Comparison of ENCODE assay signal across 10 cellular contexts in genomic region chr13:38223093-38223492, GRCh38.
A peak's percentile ranks its signal among the peaks of the same experiment; 100 is the strongest.
DNase-seq lines count a peak whose midpoint lies in the region; ATAC-seq, FAIRE-seq and TF ChIP-seq lines count a peak whose summit lies in the region.
"Had no signal": no experiment of that assay in that cellular context is flagged by ENCODE, and none has a peak within 500 bp of the region (broad histone marks: within the 10 kb centered on the region; RNA-seq: fewer than 3 reads in every experiment).

No MANE protein-coding gene starts in this region.

- no peak overlapping the region for H3K27ac ChIP-seq in liver (ENCODE audit: low read depth in 1 of 2, low read length in 2 of 2)

- no peaks in the 10 kb centered on the region for H3K27me3 Mint-ChIP-seq in glutamatergic neuron (ENCODE audit: unreplicated experiment)

- H3K4me1 ChIP-seq in liver (ENCODE audit: control insufficient read depth in 4 of 4, insufficient read depth in 4 of 4, low read length in 3 of 4), result no peaks in the 10 kb centered on the region

- H3K9me3 ChIP-seq in MG63 (no peaks in the 10 kb centered on the region), liver (ENCODE audit: control insufficient read depth in 4 of 4, low read length in 3 of 4) (no peaks in the 10 kb centered on the region)

- TF ChIP-seq RAD21 in liver (IDR thresholded peaks at IDR 0.05), result peak; percentile 16 to 24

- in situ Hi-C loops in astrocyte of the spinal cord (cut with HindIII; ENCODE audit: low sequenced_read_pairs), result no loop called here

- 90% methylated on average over 1 of the region's 1 CpG for WGBS in liver

- H3K27ac Mint-ChIP-seq in glutamatergic neuron (ENCODE audit: unreplicated experiment), result no peak overlapping the region

- H3K4me3 Mint-ChIP-seq in glutamatergic neuron (ENCODE audit: unreplicated experiment), result no peak overlapping the region

- no peak for ATAC-seq in HG03378 (IDR thresholded peaks at IDR 0.05; ENCODE audit: unreplicated experiment)
- ATAC-seq in HG02981 (IDR thresholded peaks at IDR 0.05; ENCODE audit: unreplicated experiment), result no peak

- FAIRE-seq in D721Med (lab: Jason Lieb, UNC), result no peak
- FAIRE-seq: frontal cortex had no signal

- no peak for DNase-seq in D721Med (ENCODE audit: insufficient read length, low spot score)
- peak; percentile 9 for DNase-seq in MG63
- DNase-seq in astrocyte of the spinal cord (ENCODE audit: low read depth, low spot score), result peak; percentile 36
- no peak for DNase-seq in glutamatergic neuron
- no peak for DNase-seq in HuH-7.5 (ENCODE audit: low spot score)
- DNase-seq: NCI-H2029 had no signal

- no peaks in the 10 kb centered on the region for H3K27me3 ChIP-seq in MG63
- no peaks in the 10 kb centered on the region for H3K27me3 ChIP-seq in liver (ENCODE audit: control insufficient read depth in 4 of 4, insufficient read depth in 4 of 4, low read length in 3 of 4)

- H3K36me3 ChIP-seq in MG63, result no peaks in the 10 kb centered on the region
- no peaks in the 10 kb centered on the region for H3K36me3 ChIP-seq in liver (ENCODE audit: control insufficient read depth in 4 of 4, insufficient read depth in 3 of 4, low read depth in 1 of 4, low read length in 3 of 4)

- no peaks in the 10 kb centered on the region for H3K4me1 Mint-ChIP-seq in glutamatergic neuron (ENCODE audit: low read depth, unreplicated experiment)

- H3K4me3 ChIP-seq in MG63 (no peak overlapping the region), astrocyte of the spinal cord (ENCODE audit: low read depth, low read length) (no peak overlapping the region), liver (ENCODE audit: low read depth in 1 of 3, low read length in 3 of 3) (no peak overlapping the region)

- H3K9ac ChIP-seq in liver (ENCODE audit: low read depth in 1 of 2, low read length in 2 of 2), result no peak overlapping the region

- peak; percentile 49 for TF ChIP-seq CTCF in D721Med (IDR thresholded peaks at IDR 0.05; ENCODE audit: insufficient read depth, missing control alignments)
- peak; percentile 34 for TF ChIP-seq CTCF in astrocyte of the spinal cord (IDR thresholded peaks at IDR 0.05; ENCODE audit: low read depth, low read length)
- TF ChIP-seq CTCF in liver (IDR thresholded peaks at IDR 0.05; ENCODE audit: low read depth, low read length, missing input control), result no peak
- TF ChIP-seq CTCF in glutamatergic neuron (IDR thresholded peaks at IDR 0.05; ENCODE audit: partially characterized antibody, unreplicated experiment), result no peak

- H3K36me3 Mint-ChIP-seq in glutamatergic neuron (ENCODE audit: unreplicated experiment), result no peaks in the 10 kb centered on the region

- H3K9me3 Mint-ChIP-seq in glutamatergic neuron (ENCODE audit: unreplicated experiment), result no peaks in the 10 kb centered on the region

TF ChIP-seq in liver, 16 proteins besides CTCF, POLR2A, EP300 and RAD21:
- TF ChIP-seq EGR1 (IDR thresholded peaks at IDR 0.05; ENCODE audit: low read depth in 2 of 2), result no peak
- TF ChIP-seq TAF1 (conservative IDR thresholded peaks at IDR 0.05), result no peak
- TF ChIP-seq JUND (IDR thresholded peaks at IDR 0.05), result no peak

Comparison
In these comparisons a context has a peak if more than half of its experiments do, and no peak if none do; other contexts are left out.
1. DNase-seq: peak in MG63 (single experiment) and astrocyte of the spinal cord (single experiment); none in D721Med (single experiment), glutamatergic neuron (single experiment) and HuH-7.5 (single experiment).
2. CTCF ChIP-seq: peak in D721Med (single experiment) and astrocyte of the spinal cord (single experiment); none in liver (single experiment) and glutamatergic neuron (single experiment).